In the genomic region with DNA sequence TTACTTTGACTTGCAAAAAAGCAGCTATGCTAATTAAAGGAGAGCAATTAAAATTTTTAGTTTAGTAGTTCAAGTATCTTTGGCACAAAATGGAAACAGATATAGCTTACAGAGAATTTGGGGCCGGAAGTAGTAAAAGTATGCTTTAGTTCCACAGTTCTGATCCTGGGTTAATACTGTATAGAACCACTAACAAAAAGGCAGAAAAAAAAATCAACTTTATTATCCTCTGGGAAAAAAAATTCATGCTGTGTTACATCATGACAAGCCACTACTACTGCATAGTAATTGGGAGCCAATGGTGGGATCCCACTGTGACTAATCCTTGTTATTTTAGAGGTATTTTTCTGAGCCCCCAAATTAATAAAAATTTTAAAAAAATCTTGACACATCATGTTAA, we compare ENCODE assay signal across 23 cellular contexts.
"Had no signal": no experiment of that assay in that cellular context is flagged by ENCODE, and none has a peak within 500 bp of the region (broad histone marks: within the 10 kb centered on the region; RNA-seq: fewer than 3 reads in every experiment).

No MANE protein-coding gene starts in this region.

- DNase-seq: colonic mucosa; cortex of kidney; dermis blood vessel endothelial cell; dorsolateral prefrontal cortex; effector CD4-positive, alpha-beta T cell; effector CD8-positive, alpha-beta T cell; effector memory CD4-positive, alpha-beta T cell; effector memory CD8-positive, alpha-beta T cell; endodermal cell; erythroblast; esophagus squamous epithelium; foreskin fibroblast; foreskin keratinocyte; foreskin melanocyte; gastrocnemius medialis; glutamatergic neuron; head of caudate nucleus; heart left ventricle; heart right ventricle had no signal

- H3K36me3 ChIP-seq: colonic mucosa, esophagus muscularis mucosa, esophagus squamous epithelium, gastrocnemius medialis, gastroesophageal sphincter, heart left ventricle, heart right ventricle had no signal

- H3K27ac ChIP-seq: colonic mucosa, coronary artery, dorsolateral prefrontal cortex, epithelial cell of prostate, esophagus muscularis mucosa, esophagus squamous epithelium, foreskin keratinocyte, gastrocnemius medialis, gastroesophageal sphincter, heart left ventricle, heart right ventricle had no signal

- H3K4me3 ChIP-seq: colonic mucosa, coronary artery, dorsolateral prefrontal cortex, esophagus muscularis mucosa, esophagus squamous epithelium, gastrocnemius medialis, gastroesophageal sphincter, heart left ventricle, heart right ventricle had no signal

- H3K9me3 ChIP-seq: colonic mucosa, esophagus muscularis mucosa, esophagus squamous epithelium, gastrocnemius medialis, gastroesophageal sphincter, heart left ventricle had no signal
